Comparison of ENCODE assay signal across 1 cellular context in genomic region chr10:30645340-30645827, GRCh38.
TF ChIP-seq lines count a peak whose summit lies in the region.

No MANE protein-coding gene starts in this region.

TF ChIP-seq in H1, 55 proteins besides CTCF, POLR2A, EP300 and RAD21 (continued from another document):
- TF ChIP-seq HDAC6 (IDR thresholded peaks at IDR 0.05; ENCODE audit: low read depth, low read length) = no peak
